9 cellular contexts compared by ENCODE assay signal in genomic region chr19:18388328-18389094, GRCh38. TPM values are rescaled to one million over a fixed set of nuclear protein-coding genes. Genes with fewer than 3 reads are reported as not detected.
DNase-seq lines count a peak whose midpoint lies in the region; ATAC-seq and TF ChIP-seq lines count a peak whose summit lies in the region.
"Had no signal": no experiment of that assay in that cellular context is flagged by ENCODE, and none has a peak within 500 bp of the region (broad histone marks: within the 10 kb centered on the region; RNA-seq: fewer than 3 reads in every experiment).

No MANE protein-coding gene starts in this region.

- H3F3A ChIP-seq in OCI-LY1 (ENCODE audit: insufficient read depth, low read length) (no peaks in the 10 kb centered on the region), neural cell (ENCODE audit: insufficient read depth, low read length, poor library complexity, severe bottlenecking) (no peaks in the 10 kb centered on the region)

- no peak for TF ChIP-seq EP300 in neural cell (conservative IDR thresholded peaks at IDR 0.05; ENCODE audit: poor library complexity, severe bottlenecking)

- H3K4me3 ChIP-seq in OCI-LY1 (ENCODE audit: low read depth, low read length, poor library complexity, severe bottlenecking) (peak overlapping the region; percentile 31), fibroblast of mammary gland (ENCODE audit: control insufficient read depth, low read depth, low read length) (peak overlapping the region; percentile 27), neural cell (ENCODE audit: low read length) (peak overlapping the region; percentile 64)
- H3K4me3 ChIP-seq: SJCRH30 had no signal

- H3K27ac ChIP-seq in C4-2B = peak overlapping the region; percentile 78
- no peak overlapping the region for H3K27ac ChIP-seq in OCI-LY1 (ENCODE audit: low read depth, low read length, poor library complexity, severe bottlenecking)
- no peak overlapping the region for H3K27ac ChIP-seq in neural cell (ENCODE audit: low read length)
- H3K27ac ChIP-seq: SJCRH30 had no signal

- peaks cover 7% of the 10 kb centered on the region for H3K4me1 Mint-ChIP-seq in activated T-cell treated with anti-CD3 and anti-CD28 coated beads, Interleukin-2, amount 50 U/mL, for 4 hours (ENCODE audit: low read depth)
- peaks cover 10% of the 10 kb centered on the region for H3K4me1 Mint-ChIP-seq in stimulated activated naive CD8-positive, alpha-beta T cell treated with anti-CD3 and anti-CD28 coated beads, Interleukin-15, Interleukin-2, amounts not matched to agents 100 ng/mL and 50 ng/mL, for 24 hours (ENCODE audit: low read depth)

- H3K27me3 ChIP-seq in OCI-LY1 (ENCODE audit: insufficient read depth, low read length) (peaks cover 17% of the 10 kb centered on the region; the same call in 1 of the 2 replicates), neural cell (ENCODE audit: insufficient read depth, low read depth, low read length) (peaks cover 9% of the 10 kb centered on the region)
- H3K27me3 ChIP-seq: SJCRH30 had no signal

- no peaks in the 10 kb centered on the region for H3K36me3 Mint-ChIP-seq in activated T-cell treated with anti-CD3 and anti-CD28 coated beads, Interleukin-2, amount 50 U/mL, for 4 hours (ENCODE audit: insufficient read depth)
- H3K36me3 Mint-ChIP-seq in stimulated activated naive CD8-positive, alpha-beta T cell treated with anti-CD3 and anti-CD28 coated beads, Interleukin-15, Interleukin-2, amounts not matched to agents 100 ng/mL and 50 ng/mL, for 24 hours (ENCODE audit: low read depth) = no peaks in the 10 kb centered on the region

- H3K27me3 Mint-ChIP-seq in activated T-cell treated with anti-CD3 and anti-CD28 coated beads, Interleukin-2, amount 50 U/mL, for 4 hours (ENCODE audit: low read depth) = peaks cover 40% of the 10 kb centered on the region
- peaks cover 54% of the 10 kb centered on the region for H3K27me3 Mint-ChIP-seq in stimulated activated naive CD8-positive, alpha-beta T cell treated with anti-CD3 and anti-CD28 coated beads, Interleukin-15, Interleukin-2, amounts not matched to agents 100 ng/mL and 50 ng/mL, for 24 hours

- H3K9ac ChIP-seq in OCI-LY1 (ENCODE audit: low read length) = no peak overlapping the region; the same call in 1 of the 2 replicates
- peak overlapping the region; percentile 34 for H3K9ac ChIP-seq in neural cell (ENCODE audit: low read length)

- H4K20me1 ChIP-seq in OCI-LY1 (ENCODE audit: insufficient read depth, low read length) (no peaks in the 10 kb centered on the region), neural cell (ENCODE audit: insufficient read depth) (no peaks in the 10 kb centered on the region)

- DNase-seq in GM19238 (ENCODE audit: insufficient read length, low spot score) (peak; percentile 90), HK-2 (ENCODE audit: unreplicated experiment) (peak; percentile 77), fibroblast of mammary gland (ENCODE audit: low read depth) (peak; percentile 42)
- DNase-seq in activated T-cell treated with anti-CD3 and anti-CD28 coated beads, Interleukin-2, amount 50 U/mL, for 4 hours = peak; percentile 75

- H3K79me2 ChIP-seq in OCI-LY1 (ENCODE audit: insufficient read depth, low read length) = no peaks in the 10 kb centered on the region
- no peaks in the 10 kb centered on the region for H3K79me2 ChIP-seq in neural cell (replicated peaks; ENCODE audit: insufficient read depth, low read length)

- no peaks in the 10 kb centered on the region for H3K9me3 ChIP-seq in OCI-LY1 (ENCODE audit: low read length)
- no peaks in the 10 kb centered on the region for H3K9me3 ChIP-seq in neural cell (ENCODE audit: low read length)
- H3K9me3 ChIP-seq: SJCRH30 had no signal

- H3K9me2 ChIP-seq in OCI-LY1 (ENCODE audit: low read depth, low read length) = no peaks in the 10 kb centered on the region
- no peaks in the 10 kb centered on the region for H3K9me2 ChIP-seq in neural cell (ENCODE audit: insufficient read depth, low read length)

- no peaks in the 10 kb centered on the region for H3K36me3 ChIP-seq in OCI-LY1 (ENCODE audit: insufficient read depth, low read length)
- no peaks in the 10 kb centered on the region for H3K36me3 ChIP-seq in neural cell (ENCODE audit: insufficient read depth, low read length)

- peak overlapping the region; percentile 55 for H3K4me2 ChIP-seq in OCI-LY1 (ENCODE audit: low read length)
- no peak overlapping the region for H3K4me2 ChIP-seq in neural cell (ENCODE audit: low read length)

- TF ChIP-seq RAD21 in neural cell (conservative IDR thresholded peaks at IDR 0.05) = peak; percentile 61

- H3K4me1 ChIP-seq in OCI-LY1 (ENCODE audit: insufficient read depth, low read length, severe bottlenecking) = peaks cover 19% of the 10 kb centered on the region

- peak; percentile 100 for TF ChIP-seq CTCF in C4-2B (conservative IDR thresholded peaks at IDR 0.05)
- TF ChIP-seq CTCF in OCI-LY1 (IDR thresholded peaks at IDR 0.05; ENCODE audit: low read length) = peak; percentile 94
- TF ChIP-seq CTCF in fibroblast of mammary gland (conservative IDR thresholded peaks at IDR 0.05; ENCODE audit: control insufficient read depth, insufficient read depth, low read depth, low read length) = peak; percentile 57
- TF ChIP-seq CTCF in neural cell (IDR thresholded peaks at IDR 0.05; ENCODE audit: poor library complexity, severe bottlenecking) = peak; percentile 90

- peak; percentile 92 to 93 for ATAC-seq in activated T-cell treated with anti-CD3 and anti-CD28 coated beads, Interleukin-2, amount 50 U/mL, for 4 hours

- H3K9me3 Mint-ChIP-seq in activated T-cell treated with anti-CD3 and anti-CD28 coated beads, Interleukin-2, amount 50 U/mL, for 4 hours = no peaks in the 10 kb centered on the region
- H3K9me3 Mint-ChIP-seq in stimulated activated naive CD8-positive, alpha-beta T cell treated with anti-CD3 and anti-CD28 coated beads, Interleukin-15, Interleukin-2, amounts not matched to agents 100 ng/mL and 50 ng/mL, for 24 hours = no peaks in the 10 kb centered on the region

- no peak overlapping the region for H2AFZ ChIP-seq in OCI-LY1 (ENCODE audit: low read length)
- H2AFZ ChIP-seq in neural cell (ENCODE audit: low read depth, low read length) = peak overlapping the region; percentile 19

- peak overlapping the region; percentile 69 for H3K4me3 Mint-ChIP-seq in activated T-cell treated with anti-CD3 and anti-CD28 coated beads, Interleukin-2, amount 50 U/mL, for 4 hours
- H3K4me3 Mint-ChIP-seq in stimulated activated naive CD8-positive, alpha-beta T cell treated with anti-CD3 and anti-CD28 coated beads, Interleukin-15, Interleukin-2, amounts not matched to agents 100 ng/mL and 50 ng/mL, for 24 hours = peak overlapping the region; percentile 69

- H3K27ac Mint-ChIP-seq in stimulated activated naive CD8-positive, alpha-beta T cell treated with anti-CD3 and anti-CD28 coated beads, Interleukin-15, Interleukin-2, amounts not matched to agents 100 ng/mL and 50 ng/mL, for 24 hours = no peak overlapping the region

TF ChIP-seq in neural cell, 6 proteins besides CTCF, POLR2A, EP300 and RAD21:
- peak; percentile 69 for TF ChIP-seq SMC3 (conservative IDR thresholded peaks at IDR 0.05; ENCODE audit: poor library complexity)
- no peak for TF ChIP-seq POLR2AphosphoS5 (IDR thresholded peaks at IDR 0.05)
- peak; percentile 39 for TF ChIP-seq MXI1 (conservative IDR thresholded peaks at IDR 0.05; ENCODE audit: poor library complexity, severe bottlenecking)

RNA-seq across cellular contexts. Expression of gene GDF15, which starts 2.6 kb away (rescaled TPM):
- total RNA-seq in activated T-cell treated with anti-CD3 and anti-CD28 coated beads, Interleukin-2, amount 50 U/mL, for 4 hours = under 1 TPM; 0.53 to 0.71 (median 0.56) TPM
- polyA plus RNA-seq in neural cell = 1.6 TPM in 1 of 2 replicates, not detected in the other
- polyA minus RNA-seq in neural cell = not detected in 2 replicates

RNA-seq across cellular contexts. Expression of gene LRRC25, which starts 8.9 kb away (rescaled TPM):
- total RNA-seq in activated T-cell treated with anti-CD3 and anti-CD28 coated beads, Interleukin-2, amount 50 U/mL, for 4 hours = not detected
- not detected in 2 replicates for polyA plus RNA-seq in neural cell
- not detected in 2 replicates for polyA minus RNA-seq in neural cell
- total RNA-seq: SJCRH30 had no signal

RNA-seq across cellular contexts. Expression of gene SSBP4, which starts 30.7 kb away (rescaled TPM):
- 100 to 1,000 TPM; 119 to 155 (median 135) TPM for total RNA-seq in activated T-cell treated with anti-CD3 and anti-CD28 coated beads, Interleukin-2, amount 50 U/mL, for 4 hours
- polyA plus RNA-seq in neural cell = 148 and 166 TPM in 2 replicates
- 75.0 and 80.3 TPM in 2 replicates for polyA minus RNA-seq in neural cell

RNA-seq across cellular contexts. Expression of gene PGPEP1, which starts 48.1 kb away (rescaled TPM):
- total RNA-seq in activated T-cell treated with anti-CD3 and anti-CD28 coated beads, Interleukin-2, amount 50 U/mL, for 4 hours = 10 to 100 TPM; 12.8 to 14.7 (median 13.0) TPM
- 5.9 and 10.9 TPM in 2 replicates for polyA plus RNA-seq in neural cell
- 14.1 and 16.6 TPM in 2 replicates for polyA minus RNA-seq in neural cell

RNA-seq across cellular contexts. Expression of gene ISYNA1, which starts 49.4 kb away (rescaled TPM):
- total RNA-seq in activated T-cell treated with anti-CD3 and anti-CD28 coated beads, Interleukin-2, amount 50 U/mL, for 4 hours = 10 to 100 TPM; 10.2 to 16.6 (median 14.4) TPM
- 123 and 164 TPM in 2 replicates for polyA plus RNA-seq in neural cell
- 47.0 and 53.0 TPM in 2 replicates for polyA minus RNA-seq in neural cell
